1 cellular context compared by ENCODE assay signal in genomic region chr3:39268554-39268910, GRCh38.
TF ChIP-seq lines count a peak whose summit lies in the region.

No MANE protein-coding gene starts in this region.

TF ChIP-seq in H1, 55 proteins besides CTCF, POLR2A, EP300 and RAD21:
- no peak for TF ChIP-seq SP4 (IDR thresholded peaks at IDR 0.05; ENCODE audit: low read length)
- no peak for TF ChIP-seq HDAC2 (IDR thresholded peaks at IDR 0.05; ENCODE audit: borderline replicate concordance in 1 of 2, low read depth in 2 of 2, low read length in 2 of 2)
- TF ChIP-seq TAF7 (optimal IDR thresholded peaks at IDR 0.05; ENCODE audit: borderline replicate concordance, low read depth, low read length): no peak
- TF ChIP-seq BACH1 (IDR thresholded peaks at IDR 0.05; ENCODE audit: low read length): no peak
- no peak for TF ChIP-seq ZNF274 (IDR thresholded peaks at IDR 0.05; ENCODE audit: borderline replicate concordance, extremely low read depth, low read length)
- no peak for TF ChIP-seq GABPA (IDR thresholded peaks at IDR 0.05; ENCODE audit: borderline replicate concordance, insufficient read depth, low read length)
- no peak for TF ChIP-seq CREB1 (IDR thresholded peaks at IDR 0.05)
- TF ChIP-seq KDM5A (IDR thresholded peaks at IDR 0.05; ENCODE audit: low read length): no peak
- no peak for TF ChIP-seq SRF (IDR thresholded peaks at IDR 0.05; ENCODE audit: low read depth, low read length)
- no peak for TF ChIP-seq POU5F1 (IDR thresholded peaks at IDR 0.05; ENCODE audit: low read depth, low read length)
- no peak for TF ChIP-seq RBBP5 (IDR thresholded peaks at IDR 0.05; ENCODE audit: borderline replicate concordance, low read depth, low read length)
- no peak for TF ChIP-seq JUND (IDR thresholded peaks at IDR 0.05; ENCODE audit: low read length)
- TF ChIP-seq TEAD4 (IDR thresholded peaks at IDR 0.05; ENCODE audit: low read depth, low read length): no peak
- TF ChIP-seq USF2 (IDR thresholded peaks at IDR 0.05; ENCODE audit: low read length): no peak
- no peak for TF ChIP-seq SP2 (IDR thresholded peaks at IDR 0.05; ENCODE audit: low read length)
